1 cellular context compared by ENCODE assay signal in genomic region chr5:10275460-10275859, GRCh38.
A peak's percentile ranks its signal among the peaks of the same experiment; 100 is the strongest.
TF ChIP-seq lines count a peak whose summit lies in the region.

No MANE protein-coding gene starts in this region.

TF ChIP-seq in H1, 55 proteins besides CTCF, POLR2A, EP300 and RAD21:
- TF ChIP-seq SP1 (IDR thresholded peaks at IDR 0.05; ENCODE audit: low read depth, low read length) (0 out of 2 replicates have a peak, but pooled peaks have one; percentile 24), POLR2AphosphoS5 (IDR thresholded peaks at IDR 0.05; ENCODE audit: low read depth, low read length) (no peak), USF2 (IDR thresholded peaks at IDR 0.05; ENCODE audit: low read length) (no peak), TCF12 (IDR thresholded peaks at IDR 0.05; ENCODE audit: low read depth, low read length) (no peak), TEAD4 (IDR thresholded peaks at IDR 0.05; ENCODE audit: low read depth, low read length) (peak; percentile 52), SP2 (IDR thresholded peaks at IDR 0.05; ENCODE audit: low read length) (no peak), SIX5 (IDR thresholded peaks at IDR 0.05; ENCODE audit: low read depth, low read length) (no peak)
